8 cellular contexts compared by ENCODE assay signal in the genomic region with DNA sequence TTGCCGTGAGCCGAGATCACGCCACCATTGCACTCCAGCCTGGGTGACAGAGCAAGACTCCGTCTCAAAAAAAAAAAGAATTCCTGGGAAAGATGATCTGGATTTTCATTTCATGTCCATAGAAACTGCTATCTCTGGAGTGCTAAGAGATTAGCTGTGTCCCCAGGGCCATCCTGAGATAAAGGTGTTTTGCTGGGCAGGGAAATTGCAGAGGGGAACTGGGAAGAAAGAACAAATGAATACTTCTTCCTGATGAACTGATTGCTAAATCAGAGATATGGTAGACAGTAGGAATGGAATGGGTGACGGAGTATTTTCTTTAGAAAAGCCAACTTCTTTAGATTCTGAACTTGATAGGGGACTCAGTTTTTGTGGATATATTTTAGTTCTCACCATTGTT.
"Had no signal": no experiment of that assay in that cellular context is flagged by ENCODE, and none has a peak within 500 bp of the region (broad histone marks: within the 10 kb centered on the region; RNA-seq: fewer than 3 reads in every experiment).

No MANE protein-coding gene starts in this region.

- H3K27ac ChIP-seq: HL-60 had no signal

- H3K4me1 Mint-ChIP-seq: IgD-negative memory B cell had no signal

- FAIRE-seq: HepG2, HTR-8/SVneo, K562 had no signal

- H3K4me3 ChIP-seq: K562 had no signal

- DNase-seq: IMR-90, KBM-7, KG1 had no signal

- H3K27me3 Mint-ChIP-seq: IgD-negative memory B cell had no signal

- H3K27ac Mint-ChIP-seq: IgD-negative memory B cell had no signal

- H3K4me3 Mint-ChIP-seq: IgD-negative memory B cell had no signal

- ATAC-seq: HepG2, K562 had no signal

- H3K9me3 Mint-ChIP-seq: IgD-negative memory B cell had no signal
